Comparison of ENCODE assay signal across 35 cellular contexts in genomic region chr11:38246451-38246850, GRCh38.
"Had no signal": no experiment of that assay in that cellular context is flagged by ENCODE, and none has a peak within 500 bp of the region (broad histone marks: within the 10 kb centered on the region; RNA-seq: fewer than 3 reads in every experiment).

No MANE protein-coding gene starts in this region.

- H3K36me3 ChIP-seq: MG63 had no signal

- DNase-seq: Kasumi-1, MG63, MM.1S, MV-4-11, NCI-H1048, NCI-H1092, NCI-H1092 treated with DMSO at 0.1 percent for 48 hours, NCI-H1105, NCI-H1105 treated with DMSO at 0.1 percent for 48 hours, NCI-H1417, NCI-H1417 treated with DMSO at 0.1 percent for 48 hours, NCI-H1436, NCI-H1436 treated with DMSO at 0.1 percent for 48 hours, NCI-H146, NCI-H1694, NCI-H1694 treated with DMSO at 0.1 percent for 48 hours, NCI-H187, NCI-H187 treated with DMSO at 0.1 percent for 48 hours, NCI-H1930, NCI-H2029, NCI-H2029 treated with DMSO at 0.1 percent for 48 hours, NCI-H2081, NCI-H2081 treated with DMSO at 0.1 percent for 48 hours, NCI-H2107, NCI-H2171 treated with DMSO at 0.1 percent for 48 hours, NCI-H2227 treated with DMSO at 0.1 percent for 48 hours, NCI-H226, NCI-H345, NCI-H446, NCI-H446 treated with DMSO at 0.1 percent for 48 hours, NCI-H510A, NCI-H510A treated with DMSO at 0.1 percent for 48 hours, NCI-H524, NCI-H524 treated with DMSO at 0.1 percent for 48 hours, NCI-H526 had no signal

- H3K4me3 ChIP-seq: MG63 had no signal

- H3K27me3 ChIP-seq: MG63 had no signal

- H3K9me3 ChIP-seq: MG63 had no signal
